In genomic region chr5:170330568-170331054, GRCh38 we compare ENCODE assay signal across 12 cellular contexts. TPM values are rescaled to one million over a fixed set of nuclear protein-coding genes. Genes with fewer than 3 reads are reported as not detected.
DNase-seq lines count a peak whose midpoint lies in the region; ATAC-seq and TF ChIP-seq lines count a peak whose summit lies in the region.
"Had no signal": no experiment of that assay in that cellular context is flagged by ENCODE, and none has a peak within 500 bp of the region (broad histone marks: within the 10 kb centered on the region; RNA-seq: fewer than 3 reads in every experiment).

No MANE protein-coding gene starts in this region.

- peaks cover 11% of the 10 kb centered on the region for H3K4me1 ChIP-seq in RWPE2 (ENCODE audit: insufficient read depth, poor library complexity, severe bottlenecking)
- peaks cover 0 to 85% (median 13%) of the 10 kb centered on the region in 12 donors for H3K4me1 ChIP-seq in heart left ventricle
- H3K4me1 ChIP-seq in stomach: peaks cover 0 to 48% (median 10%) of the 10 kb centered on the region in 4 donors

- H3K9me3 Mint-ChIP-seq in activated CD4-positive, alpha-beta T cell treated with anti-CD3 and anti-CD28 coated beads, Interleukin-2, amount 10 ng/mL, durations not matched to agents 24 days and 14 days: no peaks in the 10 kb centered on the region
- H3K9me3 Mint-ChIP-seq: IgD-negative memory B cell had no signal

- TF ChIP-seq POLR2A in heart left ventricle (IDR thresholded peaks at IDR 0.05): no peak
- TF ChIP-seq POLR2A in stomach (IDR thresholded peaks at IDR 0.05): no peak

- TF ChIP-seq EP300 in stomach (IDR thresholded peaks at IDR 0.05): no peak

- H3K27ac Mint-ChIP-seq in activated CD4-positive, alpha-beta T cell treated with anti-CD3 and anti-CD28 coated beads, Interleukin-2, amount 10 ng/mL, durations not matched to agents 24 days and 14 days: no peak overlapping the region
- H3K27ac Mint-ChIP-seq: IgD-negative memory B cell had no signal

- H3K27me3 Mint-ChIP-seq in activated CD4-positive, alpha-beta T cell treated with anti-CD3 and anti-CD28 coated beads, Interleukin-2, amount 10 ng/mL, durations not matched to agents 24 days and 14 days: no peaks in the 10 kb centered on the region
- H3K27me3 Mint-ChIP-seq: IgD-negative memory B cell had no signal

- ATAC-seq in RWPE2 (ENCODE audit: low read depth): no peak
- ATAC-seq in heart left ventricle: peak in 2 of 4 donors; percentile 4 to 10
- no peak for ATAC-seq in HG02763 (IDR thresholded peaks at IDR 0.05; ENCODE audit: unreplicated experiment)

- H3K36me3 Mint-ChIP-seq in activated CD4-positive, alpha-beta T cell treated with anti-CD3 and anti-CD28 coated beads, Interleukin-2, amount 10 ng/mL, durations not matched to agents 24 days and 14 days (ENCODE audit: low read depth): peaks cover under 1% of the 10 kb centered on the region
- H3K36me3 Mint-ChIP-seq: IgD-negative memory B cell had no signal

- no peak for TF ChIP-seq CTCF in RWPE2 (IDR thresholded peaks at IDR 0.05; ENCODE audit: poor library complexity, severe bottlenecking)
- no peak for TF ChIP-seq CTCF in heart left ventricle (IDR thresholded peaks at IDR 0.05)
- no peak for TF ChIP-seq CTCF in stomach (IDR thresholded peaks at IDR 0.05)

- H3K27me3 ChIP-seq in RWPE2 (ENCODE audit: insufficient read depth, poor library complexity, severe bottlenecking) (no peaks in the 10 kb centered on the region), heart left ventricle (no peaks in the 10 kb centered on the region), stomach (peaks cover 0 to 4% (median 0%) of the 10 kb centered on the region in 3 donors)
- H3K27me3 ChIP-seq: SJSA1 had no signal

- peak overlapping the region; percentile 7 for H3K27ac ChIP-seq in RWPE2 (ENCODE audit: poor library complexity, severe bottlenecking)
- peak overlapping the region; percentile 15 to 90 (median 63) for H3K27ac ChIP-seq in heart left ventricle
- peak overlapping the region; percentile 37 to 80 (median 76) for H3K27ac ChIP-seq in stomach
- H3K27ac ChIP-seq: epithelial cell of prostate had no signal

- H3K9me3 ChIP-seq in RWPE2 (ENCODE audit: severe bottlenecking) (no peaks in the 10 kb centered on the region), heart left ventricle (no peaks in the 10 kb centered on the region), stomach (no peaks in the 10 kb centered on the region)
- H3K9me3 ChIP-seq: SJSA1 had no signal

- no peak overlapping the region for H3K4me3 Mint-ChIP-seq in activated CD4-positive, alpha-beta T cell treated with anti-CD3 and anti-CD28 coated beads, Interleukin-2, amount 10 ng/mL, durations not matched to agents 24 days and 14 days

- intact Hi-C loops in activated CD4-positive, alpha-beta T cell treated with anti-CD3 and anti-CD28 coated beads, Interleukin-2, amount 10 ng/mL, durations not matched to agents 24 days and 14 days (cut with micrococcal nuclease): loop anchor here (1.0 to 10.0 kb wide), 8 partner anchors 17 to 1054 kb away; partner anchors contain the start of gene NPM1
- intact Hi-C loops in heart left ventricle (cut with DNase I): loop anchor here in 5 of 10 donors (5.0 to 10.0 kb wide), 5 partner anchors 33 to 66 kb away; partner anchors contain the start of gene LCP2 (in 2 of the 5)
- intact Hi-C loops in stomach (cut with DNase I; ENCODE audit: low total_unique reads): no loop called here

- 68 to 77% (median 74%) methylated on average over 11 of the region's 11 CpGs for WGBS in heart left ventricle, 4 donors
- 66 to 76% (median 74%) methylated on average over 11 of the region's 11 CpGs for WGBS in stomach, 5 donors

- peak; percentile 77 for DNase-seq in activated CD4-positive, alpha-beta T cell treated with anti-CD3 and anti-CD28 coated beads, Interleukin-2, amount 10 ng/mL, durations not matched to agents 24 days and 14 days
- DNase-seq in activated CD4-positive, alpha-beta T cell treated with anti-CD3 and anti-CD28 coated beads, Interleukin-2, amount 50 U/mL, for 4 hours: no peak
- DNase-seq in RWPE2 (ENCODE audit: low spot score) (no peak), heart left ventricle (no peak), stomach (no peak), HuH-7 (ENCODE audit: low spot score) (no peak)
- DNase-seq in activated CD4-positive, CD25-positive, alpha-beta regulatory T cell treated with anti-CD3 and anti-CD28 coated beads, Interleukin-2, amount 50 U/mL, for 72 hours: no peak

- H3K4me1 Mint-ChIP-seq in activated CD4-positive, alpha-beta T cell treated with anti-CD3 and anti-CD28 coated beads, Interleukin-2, amount 10 ng/mL, durations not matched to agents 24 days and 14 days: peaks cover 37% of the 10 kb centered on the region

- H3K36me3 ChIP-seq in RWPE2 (ENCODE audit: low read depth): no peaks in the 10 kb centered on the region
- H3K36me3 ChIP-seq in heart left ventricle: no peaks in the 10 kb centered on the region
- no peaks in the 10 kb centered on the region for H3K36me3 ChIP-seq in stomach
- H3K36me3 ChIP-seq: SJSA1 had no signal

- H3K4me3 ChIP-seq in RWPE2 (ENCODE audit: severe bottlenecking): no peak overlapping the region
- H3K4me3 ChIP-seq in heart left ventricle: peak overlapping the region in 4 of 12 donors; percentile 7 to 30 (median 22)
- no peak overlapping the region for H3K4me3 ChIP-seq in stomach
- H3K4me3 ChIP-seq: SJSA1 had no signal

RNA-seq across cellular contexts. Expression of gene LCP2, which starts 33.0 kb away (rescaled TPM):
- 278 and 283 TPM in 2 replicates for total RNA-seq in activated CD4-positive, alpha-beta T cell treated with anti-CD3 and anti-CD28 coated beads, Interleukin-2, amount 10 ng/mL, durations not matched to agents 24 days and 14 days
- 10 to 100 TPM in 2 of 9 donors, 1 to 10 TPM in 7; 2.8 to 73.7 (median 6.1) TPM for total RNA-seq in heart left ventricle
- polyA plus RNA-seq in heart left ventricle: 1 to 10 TPM; 2.2 to 3.1 TPM
- total RNA-seq in stomach: 10 to 100 TPM in 4 of 5 donors, under 1 TPM in 1; 0.58 to 69.4 (median 27.1) TPM
- polyA plus RNA-seq in stomach: 10 to 100 TPM in 2 of 3 donors, 1 to 10 TPM in 1; 3.2 to 16.2 (median 15.4) TPM

RNA-seq across cellular contexts. Expression of gene KCNMB1, which starts 58.6 kb away (rescaled TPM):
- total RNA-seq in activated CD4-positive, alpha-beta T cell treated with anti-CD3 and anti-CD28 coated beads, Interleukin-2, amount 10 ng/mL, durations not matched to agents 24 days and 14 days: 0.07 TPM in 1 of 2 replicates, not detected in the other
- total RNA-seq in heart left ventricle (1 to 10 TPM in 5 of 9 donors, under 1 TPM in 4; 0.25 to 3.7 (median 1.0) TPM), stomach (10 to 100 TPM in 1 of 5 donors, 1 to 10 TPM in 3, under 1 TPM in 1; 0.29 to 14.7 (median 6.1) TPM)
- polyA plus RNA-seq in heart left ventricle (1 to 10 TPM; 1.2 TPM), stomach (10 to 100 TPM in 1 of 3 donors, 1 to 10 TPM in 2; 1.7 to 19.8 (median 2.6) TPM)
- total RNA-seq: lung microvascular endothelial cell had no signal
- polyA plus RNA-seq: IgD-negative memory B cell had no signal

Comparison
In these comparisons a context has a peak if more than half of its experiments do, and no peak if none do; other contexts are left out.
1. H3K27ac ChIP-seq: peak in every context shown above with its lines; median percentile 76 in stomach; 63 in heart left ventricle; 7 in RWPE2.